10 cellular contexts compared by ENCODE assay signal in genomic region chr11:104858882-104859735, GRCh38. TPM values are rescaled to one million over a fixed set of nuclear protein-coding genes. Genes with fewer than 3 reads are reported as not detected.
DNase-seq lines count a peak whose midpoint lies in the region; ATAC-seq and TF ChIP-seq lines count a peak whose summit lies in the region.
"Had no signal": no experiment of that assay in that cellular context is flagged by ENCODE, and none has a peak within 500 bp of the region (broad histone marks: within the 10 kb centered on the region; RNA-seq: fewer than 3 reads in every experiment).

No MANE protein-coding gene starts in this region.

- peaks cover 48% of the 10 kb centered on the region for H3K4me1 Mint-ChIP-seq in WTC11
- peaks cover 26% of the 10 kb centered on the region for H3K4me1 Mint-ChIP-seq in activated T-cell treated with anti-CD3 and anti-CD28 coated beads, Interleukin-2, amount 50 U/mL, for 4 hours (ENCODE audit: low read depth)

- no peak for DNase-seq in WTC11 (ENCODE audit: low spot score)
- DNase-seq in non-pigmented ciliary epithelial cell (ENCODE audit: low read depth): peak; percentile 0
- no peak for DNase-seq in glomerular visceral epithelial cell (ENCODE audit: extremely low spot score)
- no peak for DNase-seq in SHP77 treated with DMSO at 0.1 percent for 48 hours (lab: John Stamatoyannopoulos, UW)
- DNase-seq in activated T-cell treated with anti-CD3 and anti-CD28 coated beads, Interleukin-2, amount 50 U/mL, for 4 hours: no peak
- DNase-seq: activated CD4-positive, CD25-positive, alpha-beta regulatory T cell had no signal

- peaks cover 8% of the 10 kb centered on the region for H3K9me3 Mint-ChIP-seq in WTC11
- H3K9me3 Mint-ChIP-seq in activated T-cell treated with anti-CD3 and anti-CD28 coated beads, Interleukin-2, amount 50 U/mL, for 4 hours: no peaks in the 10 kb centered on the region

- H3K27ac Mint-ChIP-seq in WTC11: no peak overlapping the region

- no peak overlapping the region for H3K4me3 Mint-ChIP-seq in WTC11
- H3K4me3 Mint-ChIP-seq in activated T-cell treated with anti-CD3 and anti-CD28 coated beads, Interleukin-2, amount 50 U/mL, for 4 hours: no peak overlapping the region

- POLR2A ChIA-PET in WTC11 (lab: Charles Lee): no interaction called here

- CTCF ChIA-PET in WTC11 (lab: Charles Lee): no interaction called here

- no peaks in the 10 kb centered on the region for H3K27me3 Mint-ChIP-seq in WTC11 (ENCODE audit: low read depth)
- H3K27me3 Mint-ChIP-seq in activated T-cell treated with anti-CD3 and anti-CD28 coated beads, Interleukin-2, amount 50 U/mL, for 4 hours (ENCODE audit: low read depth): no peaks in the 10 kb centered on the region

- peaks cover 10% of the 10 kb centered on the region; the same call in 1 of the 2 replicates for H3K36me3 Mint-ChIP-seq in WTC11
- no peaks in the 10 kb centered on the region for H3K36me3 Mint-ChIP-seq in activated T-cell treated with anti-CD3 and anti-CD28 coated beads, Interleukin-2, amount 50 U/mL, for 4 hours (ENCODE audit: insufficient read depth)

- ATAC-seq in GM19351 (IDR thresholded peaks at IDR 0.05; ENCODE audit: unreplicated experiment): peak; percentile 89
- peak; percentile 63 for ATAC-seq in HG03025 (IDR thresholded peaks at IDR 0.05; ENCODE audit: low FRiP score, unreplicated experiment)
- ATAC-seq in WTC11: peak; percentile 57
- ATAC-seq in GM18517 (IDR thresholded peaks at IDR 0.05; ENCODE audit: unreplicated experiment): no peak
- no peak for ATAC-seq in activated T-cell treated with anti-CD3 and anti-CD28 coated beads, Interleukin-2, amount 50 U/mL, for 4 hours

- no peak for TF ChIP-seq CTCF in WTC11 (IDR thresholded peaks at IDR 0.05)

TF ChIP-seq in WTC11, 78 proteins besides CTCF, POLR2A, EP300 and RAD21:
- TF ChIP-seq PREB (CRISPR knock-in tag; IDR thresholded peaks at IDR 0.05; ENCODE audit: borderline replicate concordance) (no peak), TP53 (CRISPR knock-in tag; IDR thresholded peaks at IDR 0.05) (no peak), AFF4 (CRISPR knock-in tag; IDR thresholded peaks at IDR 0.05; ENCODE audit: borderline replicate concordance) (no peak)
- TF ChIP-seq, protein P1, sequence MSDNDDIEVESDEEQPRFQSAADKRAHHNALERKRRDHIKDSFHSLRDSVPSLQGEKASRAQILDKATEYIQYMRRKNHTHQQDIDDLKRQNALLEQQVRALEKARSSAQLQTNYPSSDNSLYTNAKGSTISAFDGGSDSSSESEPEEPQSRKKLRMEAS (CRISPR knock-in tag; IDR thresholded peaks at IDR 0.05): no peak
- TF ChIP-seq, protein P2, sequence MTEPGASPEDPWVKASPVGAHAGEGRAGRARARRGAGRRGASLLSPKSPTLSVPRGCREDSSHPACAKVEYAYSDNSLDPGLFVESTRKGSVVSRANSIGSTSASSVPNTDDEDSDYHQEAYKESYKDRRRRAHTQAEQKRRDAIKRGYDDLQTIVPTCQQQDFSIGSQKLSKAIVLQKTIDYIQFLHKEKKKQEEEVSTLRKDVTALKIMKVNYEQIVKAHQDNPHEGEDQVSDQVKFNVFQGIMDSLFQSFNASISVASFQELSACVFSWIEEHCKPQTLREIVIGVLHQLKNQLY (CRISPR knock-in tag; IDR thresholded peaks at IDR 0.05): no peak

RNA-seq across cellular contexts. Expression of gene CASP12, which starts 39.2 kb away (rescaled TPM):
- total RNA-seq in WTC11 (2021): not detected in 3 replicates
- under 1 TPM in 1 of 3 donors, not detected in 2; 0.23 TPM for total RNA-seq in activated T-cell treated with anti-CD3 and anti-CD28 coated beads, Interleukin-2, amount 50 U/mL, for 4 hours
- total RNA-seq: kidney epithelial cell had no signal

Comparison
In these comparisons a context has a peak if more than half of its experiments do, and no peak if none do; other contexts are left out.
1. ATAC-seq: peak in GM19351 (single experiment), HG03025 (single experiment) and WTC11 (single experiment); none in GM18517 (single experiment) and activated T-cell treated with anti-CD3 and anti-CD28 coated beads, Interleukin-2, amount 50 U/mL, for 4 hours (0 of 2).